17 cellular contexts compared by ENCODE assay signal in genomic region chr2:60961457-60961856, GRCh38. TPM values are rescaled to one million over a fixed set of nuclear protein-coding genes. Genes with fewer than 3 reads are reported as not detected.
DNase-seq lines count a peak whose midpoint lies in the region; ATAC-seq and TF ChIP-seq lines count a peak whose summit lies in the region.
"Had no signal": no experiment of that assay in that cellular context is flagged by ENCODE, and none has a peak within 500 bp of the region (broad histone marks: within the 10 kb centered on the region; RNA-seq: fewer than 3 reads in every experiment).

No MANE protein-coding gene starts in this region.

- TF ChIP-seq EP300 in upper lobe of left lung (IDR thresholded peaks at IDR 0.05), result no peak

- H3K4me3 ChIP-seq in SK-N-MC (no peak overlapping the region), fibroblast of the aortic adventitia (ENCODE audit: low read depth, low read length) (no peak overlapping the region), upper lobe of left lung (no peak overlapping the region)
- H3K4me3 ChIP-seq: cardiac muscle cell, esophagus muscularis mucosa, ovary had no signal

- H3K9ac ChIP-seq in SK-N-MC (ENCODE audit: insufficient read length), result no peak overlapping the region

- H3K9me3 ChIP-seq in SK-N-MC (ENCODE audit: low read depth, low read length) (no peaks in the 10 kb centered on the region), upper lobe of left lung (no peaks in the 10 kb centered on the region)
- H3K9me3 ChIP-seq: esophagus muscularis mucosa, ovary had no signal

- no peak for TF ChIP-seq CTCF in fibroblast of the aortic adventitia (IDR thresholded peaks at IDR 0.05; ENCODE audit: insufficient read depth, low read length)
- TF ChIP-seq CTCF in upper lobe of left lung (IDR thresholded peaks at IDR 0.05), result no peak

- H3K36me3 ChIP-seq in SK-N-MC (ENCODE audit: insufficient read depth, low read length), result no peaks in the 10 kb centered on the region
- no peaks in the 10 kb centered on the region for H3K36me3 ChIP-seq in upper lobe of left lung
- H3K36me3 ChIP-seq: cardiac muscle cell, ovary had no signal

- peak; percentile 73 for DNase-seq in SIG-M5 treated with dmso at 0.1 percent for 504 hours (lab: John Stamatoyannopoulos, UW; ENCODE audit: unreplicated experiment)
- DNase-seq in SIG-M5 (lab: John Stamatoyannopoulos, UW), result no peak
- no peak for DNase-seq in SK-N-MC (ENCODE audit: low read depth, low spot score)
- peak; percentile 72 for DNase-seq in fibroblast of the aortic adventitia (ENCODE audit: low read depth)
- DNase-seq in upper lobe of left lung, result no peak
- DNase-seq in C1 segment of cervical spinal cord (lab: John Stamatoyannopoulos, UW), result no peak
- DNase-seq: ACHN; activated T-cell treated with anti-CD3 and anti-CD28 coated beads, Interleukin-2, amount 50 U/mL, for 1 hour; NCI-H2107; ovary; RPMI8226; stimulated activated CD4-positive, alpha-beta T cell treated with anti-CD3 and anti-CD28 coated beads, Interleukin-2, amount 100 ng/mL, for 48 hours; stimulated activated naive CD8-positive, alpha-beta T cell treated with anti-CD3 and anti-CD28 coated beads, Interleukin-15, amount 100 ng/mL, for 72 hours had no signal

- H3K4me1 ChIP-seq in upper lobe of left lung, result peaks cover 0 to 1% (median 0%) of the 10 kb centered on the region in 4 donors
- H3K4me1 ChIP-seq: esophagus muscularis mucosa had no signal

- H3K27me3 ChIP-seq in upper lobe of left lung, result no peaks in the 10 kb centered on the region
- H3K27me3 ChIP-seq: cardiac muscle cell, esophagus muscularis mucosa, ovary had no signal

- 61 to 67% methylated on average over 4 of the region's 4 CpGs for WGBS in upper lobe of left lung, 2 donors

- ATAC-seq in upper lobe of left lung (ENCODE audit: low FRiP score in 2 of 2) (peak; percentile 39 to 85), GM18858 (IDR thresholded peaks at IDR 0.05; ENCODE audit: unreplicated experiment) (no peak), GM18517 (IDR thresholded peaks at IDR 0.05; ENCODE audit: unreplicated experiment) (no peak)
- ATAC-seq: stimulated activated naive CD8-positive, alpha-beta T cell treated with anti-CD3 and anti-CD28 coated beads, Interleukin-15, amount 100 ng/mL, for 72 hours had no signal

- H3K27ac ChIP-seq in SK-N-MC (0 out of 2 replicates have a peak overlapping the region, but pooled peaks have one; percentile 15), upper lobe of left lung (peak overlapping the region in 1 of 4 donors; percentile 44)
- H3K27ac ChIP-seq: cardiac muscle cell, esophagus muscularis mucosa, ovary had no signal

- no peak for TF ChIP-seq POLR2A in upper lobe of left lung (IDR thresholded peaks at IDR 0.05)

RNA-seq across cellular contexts. Expression of gene PEX13, which starts 56.1 kb away (rescaled TPM):
- total RNA-seq in fibroblast of the aortic adventitia (ENCODE audit: low replicate concordance) (13.7 and 26.8 TPM in 2 replicates), upper lobe of left lung (10 to 100 TPM; 10.7 to 42.8 (median 28.6) TPM)

RNA-seq across cellular contexts. Expression of gene PUS10, which starts 56.6 kb away (rescaled TPM):
- total RNA-seq in fibroblast of the aortic adventitia (ENCODE audit: low replicate concordance) (7.7 and 8.8 TPM in 2 replicates), upper lobe of left lung (10 to 100 TPM in 3 of 6 donors, 1 to 10 TPM in 3; 6.1 to 28.3 (median 10.3) TPM)

Comparison
In these comparisons a context has a peak if more than half of its experiments do, and no peak if none do; other contexts are left out.
1. DNase-seq: peak in SIG-M5 treated with dmso at 0.1 percent for 504 hours (single experiment) and fibroblast of the aortic adventitia (single experiment); none in SIG-M5 (single experiment), SK-N-MC (single experiment), upper lobe of left lung (0 of 2) and C1 segment of cervical spinal cord (0 of 14).
2. ATAC-seq: peak in upper lobe of left lung (2 of 2); none in GM18858 (single experiment) and GM18517 (single experiment).